1 cellular context compared by ENCODE assay signal in the genomic region with DNA sequence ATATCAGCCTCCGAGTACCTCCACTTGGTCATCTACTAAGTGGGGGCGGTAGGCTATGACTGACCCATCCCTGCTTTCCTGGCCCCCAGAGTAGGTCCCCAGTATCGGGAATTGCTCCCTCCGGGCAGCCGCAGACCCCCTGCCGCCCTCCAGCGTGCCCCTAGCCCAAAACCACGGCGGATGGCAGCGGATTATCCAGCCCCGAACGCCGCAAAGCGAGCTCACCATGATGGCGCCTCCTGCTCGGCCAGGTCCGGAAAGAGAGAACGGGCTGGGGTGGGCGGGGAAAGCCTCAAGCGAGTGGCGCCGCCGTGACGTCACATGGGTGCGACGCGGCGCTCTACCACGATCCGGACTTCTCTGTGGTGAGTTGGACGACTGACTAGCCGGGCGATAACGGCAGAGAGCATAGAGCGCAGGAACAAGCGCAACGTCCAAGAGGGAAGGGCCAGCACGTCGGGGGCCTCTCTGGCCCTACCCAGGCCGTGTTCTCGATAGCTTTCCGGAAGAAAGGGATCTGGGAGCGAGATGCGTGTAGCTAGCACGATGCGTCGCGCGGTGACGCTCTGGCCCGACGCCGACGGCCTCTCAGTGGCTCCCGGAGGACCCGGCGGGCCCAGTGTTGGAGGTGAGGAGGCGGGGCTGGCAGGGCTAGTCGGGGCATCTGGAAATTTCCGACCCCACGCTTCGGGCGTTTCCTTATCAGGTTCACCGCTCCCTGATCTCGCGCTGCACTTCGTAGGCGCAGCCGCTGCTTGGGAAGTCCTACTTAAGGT.
TF ChIP-seq lines count a peak whose summit lies in the region.

RPL18 (minus strand) TSS at position 263 of the 776 bp plus-strand sequence; CDS start at position 228, 35 bp downstream.
A gene with protein sequence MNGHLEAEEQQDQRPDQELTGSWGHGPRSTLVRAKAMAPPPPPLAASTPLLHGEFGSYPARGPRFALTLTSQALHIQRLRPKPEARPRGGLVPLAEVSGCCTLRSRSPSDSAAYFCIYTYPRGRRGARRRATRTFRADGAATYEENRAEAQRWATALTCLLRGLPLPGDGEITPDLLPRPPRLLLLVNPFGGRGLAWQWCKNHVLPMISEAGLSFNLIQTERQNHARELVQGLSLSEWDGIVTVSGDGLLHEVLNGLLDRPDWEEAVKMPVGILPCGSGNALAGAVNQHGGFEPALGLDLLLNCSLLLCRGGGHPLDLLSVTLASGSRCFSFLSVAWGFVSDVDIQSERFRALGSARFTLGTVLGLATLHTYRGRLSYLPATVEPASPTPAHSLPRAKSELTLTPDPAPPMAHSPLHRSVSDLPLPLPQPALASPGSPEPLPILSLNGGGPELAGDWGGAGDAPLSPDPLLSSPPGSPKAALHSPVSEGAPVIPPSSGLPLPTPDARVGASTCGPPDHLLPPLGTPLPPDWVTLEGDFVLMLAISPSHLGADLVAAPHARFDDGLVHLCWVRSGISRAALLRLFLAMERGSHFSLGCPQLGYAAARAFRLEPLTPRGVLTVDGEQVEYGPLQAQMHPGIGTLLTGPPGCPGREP (plus strand): TSS at position 591 of the 776 bp plus-strand sequence. CDS start 1,009 bp downstream, outside the sequence.

TF ChIP-seq in WTC11, 78 proteins besides CTCF, POLR2A, EP300 and RAD21 (continued from another document):
- TF ChIP-seq, protein P1, sequence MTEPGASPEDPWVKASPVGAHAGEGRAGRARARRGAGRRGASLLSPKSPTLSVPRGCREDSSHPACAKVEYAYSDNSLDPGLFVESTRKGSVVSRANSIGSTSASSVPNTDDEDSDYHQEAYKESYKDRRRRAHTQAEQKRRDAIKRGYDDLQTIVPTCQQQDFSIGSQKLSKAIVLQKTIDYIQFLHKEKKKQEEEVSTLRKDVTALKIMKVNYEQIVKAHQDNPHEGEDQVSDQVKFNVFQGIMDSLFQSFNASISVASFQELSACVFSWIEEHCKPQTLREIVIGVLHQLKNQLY (CRISPR knock-in tag; IDR thresholded peaks at IDR 0.05): no peak
- TF ChIP-seq ZBTB21 (CRISPR knock-in tag; IDR thresholded peaks at IDR 0.05; ENCODE audit: borderline replicate concordance) (no peak), ZBTB43 (CRISPR knock-in tag; IDR thresholded peaks at IDR 0.05) (peak; percentile 68; the same call in 1 of the 2 replicates)
TF ChIP-seq in WTC11: peak in this region for 24.
